ENCODE assay signal across 9 cellular contexts in the genomic region with DNA sequence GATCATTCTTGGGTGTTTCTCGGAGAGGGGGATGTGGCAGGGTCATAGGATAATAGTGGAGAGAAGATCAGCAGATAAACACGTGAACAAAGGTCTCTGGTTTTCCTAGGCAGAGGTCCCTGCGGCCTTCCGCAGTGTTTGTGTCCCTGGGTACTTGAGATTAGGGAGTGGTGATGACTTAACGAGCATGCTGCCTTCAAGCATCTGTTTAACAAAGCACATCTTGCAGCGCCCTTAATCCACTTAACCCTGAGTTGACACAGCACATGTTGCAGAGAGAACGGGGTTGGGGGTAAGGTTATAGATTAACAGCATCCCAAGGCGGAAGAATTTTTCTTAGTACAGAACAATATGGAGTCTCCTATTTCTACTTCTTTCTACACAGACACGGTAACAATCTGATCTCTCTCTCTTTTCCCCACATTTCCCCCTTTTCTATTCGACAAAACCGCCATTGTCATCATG. TPM values are rescaled to one million over a fixed set of nuclear protein-coding genes. Genes with fewer than 3 reads are reported as not detected.
DNase-seq lines count a peak whose midpoint lies in the region; ATAC-seq, FAIRE-seq and TF ChIP-seq lines count a peak whose summit lies in the region.
"Not testable (repeated sequence)": the region's sequence is repeated elsewhere in the genome, so short reads cannot be mapped to it uniquely, and the experiment has no call there.
"Had no signal": no experiment of that assay in that cellular context is flagged by ENCODE, and none has a peak within 500 bp of the region (broad histone marks: within the 10 kb centered on the region; RNA-seq: fewer than 3 reads in every experiment).

No MANE protein-coding gene starts in this region.

- H3K27me3 Mint-ChIP-seq in nephron (ENCODE audit: low read depth): not testable (repeated sequence)
- H3K27me3 Mint-ChIP-seq in stimulated activated memory B cell treated with anti-CD40 and anti-IgM and Interleukin-4, amounts not matched to agents 10 μg/mL and 1 μg/mL and 100 μg/mL, for 72 hours: peaks cover 17% of the 10 kb centered on the region

- H3K4me3 ChIP-seq in AG04449 (ENCODE audit: low read depth, low read length): peak overlapping the region; percentile 54
- not testable (repeated sequence) for H3K4me3 ChIP-seq in HAP-1
- H3K4me3 ChIP-seq in PC-3 (ENCODE audit: low read length): peak overlapping the region; percentile 68
- H3K4me3 ChIP-seq in body of pancreas: peak overlapping the region; percentile 16 to 63
- peak overlapping the region; percentile 35 to 59 for H3K4me3 ChIP-seq in esophagus (ENCODE audit: low read depth in 1 of 2, low read length in 2 of 2)
- H3K4me3 ChIP-seq in kidney (ENCODE audit: low read length in 2 of 2): peak overlapping the region; percentile 75 to 81

- H3K27ac Mint-ChIP-seq in nephron: peak overlapping the region in 2 of 3 experiments; percentile 94 to 98
- not testable (repeated sequence) for H3K27ac Mint-ChIP-seq in stimulated activated memory B cell treated with anti-CD40 and anti-IgM and Interleukin-4, amounts not matched to agents 10 μg/mL and 1 μg/mL and 100 μg/mL, for 72 hours

- FAIRE-seq in kidney (lab: Jason Lieb, UNC): not testable (repeated sequence)

- POLR2A ChIA-PET in AG04449 (lab: Yijun Ruan, JAX); PC-3 (lab: Charles Lee; ENCODE audit: unreplicated experiment): not testable (repeated sequence)

- H3K79me2 ChIP-seq in PC-3 (ENCODE audit: low read length): not testable (repeated sequence)

- H3K9ac ChIP-seq in PC-3 (ENCODE audit: low read length) (peak overlapping the region; percentile 92), kidney (ENCODE audit: low read length in 2 of 2) (peak overlapping the region in 1 of 2 donors; percentile 71)

- 7% methylated on average over 11 of the region's 11 CpGs for WGBS in body of pancreas, 2 donors
- WGBS in esophagus, 2 donors: 28 to 33% methylated on average over 11 of the region's 11 CpGs

- intact Hi-C loops in PC-3 (cut with micrococcal nuclease); body of pancreas (cut with DNase I); kidney (cut with DNase I): not testable (repeated sequence)

- H3F3A ChIP-seq in PC-3 (ENCODE audit: low read length, unreplicated experiment): not testable (repeated sequence)

- H3K9me3 Mint-ChIP-seq in nephron; stimulated activated memory B cell treated with anti-CD40 and anti-IgM and Interleukin-4, amounts not matched to agents 10 μg/mL and 1 μg/mL and 100 μg/mL, for 72 hours: not testable (repeated sequence)

- H3K9me2 ChIP-seq in PC-3 (replicated peaks; ENCODE audit: low read length): not testable (repeated sequence)

- not testable (repeated sequence) for H4K20me1 ChIP-seq in PC-3 (ENCODE audit: low read length)

- H3K36me3 Mint-ChIP-seq in nephron (ENCODE audit: low read depth); stimulated activated memory B cell treated with anti-CD40 and anti-IgM and Interleukin-4, amounts not matched to agents 10 μg/mL and 1 μg/mL and 100 μg/mL, for 72 hours: not testable (repeated sequence)

- not testable (repeated sequence) for TF ChIP-seq POLR2A in body of pancreas (IDR thresholded peaks at IDR 0.05)

- not testable (repeated sequence) for H3K36me3 ChIP-seq in HAP-1 (replicated peaks); PC-3 (ENCODE audit: low read depth, low read length); body of pancreas (replicated peaks in 1 of 2; ENCODE audit: insufficient read depth in 1 of 2, low read depth in 2 of 2); esophagus (ENCODE audit: control insufficient read depth in 2 of 2, insufficient read depth in 2 of 2, low read length in 1 of 2); kidney (ENCODE audit: control insufficient read depth in 1 of 2, insufficient read depth in 2 of 2, low read length in 2 of 2)

- not testable (repeated sequence) for DNase-seq in AG04449 (ENCODE audit: low read depth, low spot score); PC-3; kidney
- DNase-seq in HAP-1 (ENCODE audit: low spot score in 2 of 2): peak; percentile 46 to 68
- peak in 1 of 4 donors; percentile 11 for DNase-seq in body of pancreas

- CTCF ChIA-PET in AG04449 (lab: Yijun Ruan, JAX); PC-3 (lab: Charles Lee): not testable (repeated sequence)

- peak overlapping the region; percentile 68 for H2AFZ ChIP-seq in PC-3 (ENCODE audit: low read length)

- H3K4me2 ChIP-seq in PC-3 (ENCODE audit: low read length): peak overlapping the region; percentile 95

- ATAC-seq in PC-3; stimulated activated memory B cell treated with anti-CD40 and anti-IgM and Interleukin-4, amounts not matched to agents 10 μg/mL and 1 μg/mL and 100 μg/mL, for 72 hours: not testable (repeated sequence)
- ATAC-seq in body of pancreas: peak; percentile 38

- not testable (repeated sequence) for H3K9me3 ChIP-seq in HAP-1; PC-3 (ENCODE audit: low read length); body of pancreas; esophagus (ENCODE audit: control insufficient read depth in 2 of 2, insufficient read depth in 1 of 2, low read depth in 1 of 2, low read length in 1 of 2); kidney (ENCODE audit: control insufficient read depth in 1 of 2, low read length in 2 of 2)

- TSS peak; percentile 72 for BruUV-seq in PC-3 (replicated peaks; lab: Mats Ljungman, UMichigan)

- H3K4me1 ChIP-seq in HAP-1: peaks cover 16% of the 10 kb centered on the region
- peaks cover 35% of the 10 kb centered on the region for H3K4me1 ChIP-seq in PC-3 (ENCODE audit: insufficient read depth, low read length)
- peaks cover 17% of the 10 kb centered on the region for H3K4me1 ChIP-seq in body of pancreas
- H3K4me1 ChIP-seq in esophagus (ENCODE audit: control insufficient read depth in 2 of 2, insufficient read depth in 2 of 2, low read length in 1 of 2); kidney (ENCODE audit: control insufficient read depth in 1 of 2, insufficient read depth in 1 of 2, low read depth in 1 of 2, low read length in 2 of 2): not testable (repeated sequence)

- not testable (repeated sequence) for TF ChIP-seq CTCF in AG04449 (IDR thresholded peaks at IDR 0.05; ENCODE audit: insufficient read depth, low read length, missing control alignments); PC-3 (conservative IDR thresholded peaks at IDR 0.05; ENCODE audit: low read depth, low read length); body of pancreas (IDR thresholded peaks at IDR 0.05); kidney (IDR thresholded peaks at IDR 0.05; ENCODE audit: borderline replicate concordance, extremely low read depth, insufficient read depth); nephron (IDR thresholded peaks at IDR 0.05; ENCODE audit: unreplicated experiment in 3 of 3)

- peak overlapping the region; percentile 84 to 89 (median 86) for H3K4me3 Mint-ChIP-seq in nephron
- peak overlapping the region; percentile 53 for H3K4me3 Mint-ChIP-seq in stimulated activated memory B cell treated with anti-CD40 and anti-IgM and Interleukin-4, amounts not matched to agents 10 μg/mL and 1 μg/mL and 100 μg/mL, for 72 hours

- peaks cover 16% of the 10 kb centered on the region for H3K4me1 Mint-ChIP-seq in nephron
- peaks cover 13% of the 10 kb centered on the region for H3K4me1 Mint-ChIP-seq in stimulated activated memory B cell treated with anti-CD40 and anti-IgM and Interleukin-4, amounts not matched to agents 10 μg/mL and 1 μg/mL and 100 μg/mL, for 72 hours

- not testable (repeated sequence) for H3K27me3 ChIP-seq in HAP-1 (ENCODE audit: low read depth); PC-3 (ENCODE audit: low read length); body of pancreas; esophagus (ENCODE audit: control insufficient read depth in 1 of 2, insufficient read depth in 2 of 2, low read length in 2 of 2)

- in situ Hi-C loops in HAP-1 (cut with MboI; ENCODE audit: low sequenced_read_pairs): not testable (repeated sequence)

- H3K27ac ChIP-seq in PC-3 (ENCODE audit: low read length) (peak overlapping the region; percentile 90), body of pancreas (peak overlapping the region in 2 of 4 donors; percentile 61 to 63), kidney (ENCODE audit: low read depth in 2 of 2, low read length in 2 of 2) (peak overlapping the region; percentile 60 to 63)
- not testable (repeated sequence) for H3K27ac ChIP-seq in esophagus (ENCODE audit: low read depth in 2 of 2, low read length in 1 of 2)

RNA-seq across cellular contexts. Expression of a gene that starts 0.4 kb away (rescaled TPM):
- total RNA-seq in PC-3 (2014; rRNA removed) (0.04 TPM in 1 of 2 replicates, not detected in the other), body of pancreas (under 1 TPM in 1 of 2 donors, not detected in 1; 0.52 TPM), kidney (3.1 TPM)
- polyA plus RNA-seq in esophagus (under 1 TPM; 0.15 to 0.92 TPM), kidney (ENCODE audit: insufficient read depth, low read depth, low replicate concordance) (2.3 TPM)
- total RNA-seq: G401 had no signal
